8 cellular contexts compared by ENCODE assay signal in genomic region chrX:48802089-48802812, GRCh38. TPM values are rescaled to one million over a fixed set of nuclear protein-coding genes. Genes with fewer than 3 reads are reported as not detected.
DNase-seq lines count a peak whose midpoint lies in the region; ATAC-seq and TF ChIP-seq lines count a peak whose summit lies in the region.

No MANE protein-coding gene starts in this region.

- H3F3A ChIP-seq in SK-N-SH (replicated peaks; ENCODE audit: insufficient read depth): no peaks in the 10 kb centered on the region

- peak; percentile 34 for ATAC-seq in HG02588 (IDR thresholded peaks at IDR 0.05; ENCODE audit: unreplicated experiment)

- H3K9me3 ChIP-seq in SK-N-SH: no peaks in the 10 kb centered on the region
- no peaks in the 10 kb centered on the region for H3K9me3 ChIP-seq in right atrium auricular region

- in situ Hi-C loops in GM13976 (cut with MboI; ENCODE audit: low sequenced_read_pairs, unreplicated experiment): no loop called here

- peak overlapping the region; percentile 67 for H2AFZ ChIP-seq in SK-N-SH (ENCODE audit: low read depth)

- POLR2A ChIA-PET in SK-N-SH (lab: Yijun Ruan, JAX): interaction anchor here (0.6 to 2.1 kb wide), 2 partner anchors 65 to 177 kb away, joined by 3 to 8 read pairs; no protein-coding TSS in a partner anchor

- no peak for TF ChIP-seq EP300 in SK-N-SH (IDR thresholded peaks at IDR 0.05; ENCODE audit: borderline replicate concordance in 1 of 2, low read depth in 1 of 2, low read length in 1 of 2)

- WGBS in SK-N-SH (ENCODE audit: low lambda C conversion rate): 19% methylated on average over 31 of the region's 37 CpGs

- H3K36me3 ChIP-seq in SK-N-SH (replicated peaks in 1 of 2; ENCODE audit: control insufficient read depth in 1 of 2, insufficient read depth in 2 of 2, low read length in 1 of 2) (no peaks in the 10 kb centered on the region), right atrium auricular region (no peaks in the 10 kb centered on the region), rectal smooth muscle tissue (ENCODE audit: control insufficient read depth, insufficient read depth, low read length) (peaks cover 3% of the 10 kb centered on the region)

- CTCF ChIA-PET in SK-N-SH (lab: Yijun Ruan, JAX): interaction anchor here (1.0 kb wide), 1 partner anchor 171 kb away, joined by 3 read pairs; no protein-coding TSS in a partner anchor

- peak overlapping the region; percentile 89 for H3K9ac ChIP-seq in SK-N-SH
- H3K9ac ChIP-seq in rectal smooth muscle tissue (ENCODE audit: low read length): peak overlapping the region; percentile 80

- no peaks in the 10 kb centered on the region for H4K20me1 ChIP-seq in SK-N-SH (ENCODE audit: insufficient read depth)

- peaks cover 4 to 10% of the 10 kb centered on the region in 2 experiments; a peak in 1 of 4 replicates for H3K4me1 ChIP-seq in SK-N-SH (ENCODE audit: control insufficient read depth in 1 of 2, insufficient read depth in 2 of 2, low read depth in 1 of 2, low read length in 1 of 2)
- H3K4me1 ChIP-seq in right atrium auricular region: peaks cover 0 to 5% of the 10 kb centered on the region in 2 donors
- no peaks in the 10 kb centered on the region for H3K4me1 ChIP-seq in rectal smooth muscle tissue (ENCODE audit: control insufficient read depth, insufficient read depth, low read length)

- no peaks in the 10 kb centered on the region; the same call in 1 of the 2 replicates for H3K27me3 ChIP-seq in SK-N-SH (ENCODE audit: insufficient read depth)
- no peaks in the 10 kb centered on the region for H3K27me3 ChIP-seq in right atrium auricular region
- no peaks in the 10 kb centered on the region for H3K27me3 ChIP-seq in rectal smooth muscle tissue (ENCODE audit: control insufficient read depth, insufficient read depth, low read length)

- no peak for TF ChIP-seq RAD21 in SK-N-SH (IDR thresholded peaks at IDR 0.05; ENCODE audit: low read length)

- H3K9me2 ChIP-seq in SK-N-SH: no peaks in the 10 kb centered on the region

- H3K4me2 ChIP-seq in SK-N-SH: peak overlapping the region; percentile 68

- TF ChIP-seq CTCF in GM13976 (IDR thresholded peaks at IDR 0.05; ENCODE audit: borderline replicate concordance, control extremely low read depth, extremely low read depth, insufficient read depth, missing control alignments) (no peak), SK-N-SH (IDR thresholded peaks at IDR 0.05) (no peak), right atrium auricular region (IDR thresholded peaks at IDR 0.05) (no peak)

- H3K27ac ChIP-seq in SK-N-SH (ENCODE audit: low read depth in 2 of 2, low read length in 1 of 2) (peak overlapping the region; percentile 88 to 95), right atrium auricular region (peak overlapping the region; percentile 90 to 92), rectal smooth muscle tissue (ENCODE audit: low read depth, low read length) (peak overlapping the region; percentile 98)

- H3K79me2 ChIP-seq in SK-N-SH (ENCODE audit: insufficient read depth): no peaks in the 10 kb centered on the region

- H3K4me3 ChIP-seq in SK-N-SH (ENCODE audit: low read depth in 2 of 2, low read length in 1 of 2) (peak overlapping the region; percentile 56 to 82), right atrium auricular region (peak overlapping the region; percentile 47 to 60), rectal smooth muscle tissue (ENCODE audit: low read length) (peak overlapping the region; percentile 77)

- DNase-seq in GM13976 (ENCODE audit: low spot score) (peak; percentile 75), NAMALWA (ENCODE audit: low spot score) (peak; percentile 89), SK-N-SH (peak; percentile 72), amniotic stem cell (lab: John Stamatoyannopoulos, UW) (peak; percentile 31), right atrium auricular region (ENCODE audit: low spot score) (peak; percentile 84), middle frontal gyrus (ENCODE audit: extremely low spot score, low spot score) (no peak)

TF ChIP-seq in SK-N-SH, 30 proteins besides CTCF, POLR2A, EP300 and RAD21:
- TF ChIP-seq TEAD4 (IDR thresholded peaks at IDR 0.05; ENCODE audit: borderline replicate concordance, insufficient read depth) (no peak), POLR2AphosphoS5 (IDR thresholded peaks at IDR 0.05; ENCODE audit: low read depth, low read length) (peak; percentile 51; the same call in 1 of the 2 replicates)

RNA-seq across cellular contexts. Expression of gene HDAC6, which starts 0.4 kb away (rescaled TPM):
- polyA plus RNA-seq in SK-N-SH (2012; rRNA removed): 34.0 and 48.9 TPM in 2 replicates
- 12.3 and 13.5 TPM in 2 replicates for polyA plus RNA-seq in SK-N-SH (2012; cell fraction: cytosol; rRNA removed)
- 245 and 301 TPM in 2 replicates for polyA plus RNA-seq in SK-N-SH (2012; cell fraction: nucleus; rRNA removed)
- total RNA-seq in right atrium auricular region: 10 to 100 TPM; 27.1 to 30.4 TPM

RNA-seq across cellular contexts. Expression of gene GATA1, which starts 15.9 kb away (rescaled TPM):
- not detected in 2 replicates for polyA plus RNA-seq in SK-N-SH (2012; rRNA removed)
- not detected in 2 replicates for polyA plus RNA-seq in SK-N-SH (2012; cell fraction: cytosol; rRNA removed)
- polyA plus RNA-seq in SK-N-SH (2012; cell fraction: nucleus; rRNA removed): not detected in 2 replicates
- total RNA-seq in right atrium auricular region: under 1 TPM in 1 of 2 donors, not detected in 1; 0.20 TPM

RNA-seq across cellular contexts. Expression of gene ERAS, which starts 24.1 kb away (rescaled TPM):
- polyA plus RNA-seq in SK-N-SH (2012; rRNA removed): 0.03 and 0.06 TPM in 2 replicates
- not detected in 2 replicates for polyA plus RNA-seq in SK-N-SH (2012; cell fraction: cytosol; rRNA removed)
- polyA plus RNA-seq in SK-N-SH (2012; cell fraction: nucleus; rRNA removed): 0.97 and 2.0 TPM in 2 replicates
- not detected for total RNA-seq in right atrium auricular region

RNA-seq across cellular contexts. Expression of gene PCSK1N, which starts 33.2 kb away (rescaled TPM):
- 24.8 and 35.0 TPM in 2 replicates for polyA plus RNA-seq in SK-N-SH (2012; rRNA removed)
- 16.4 and 27.1 TPM in 2 replicates for polyA plus RNA-seq in SK-N-SH (2012; cell fraction: cytosol; rRNA removed)
- polyA plus RNA-seq in SK-N-SH (2012; cell fraction: nucleus; rRNA removed): 11.9 and 42.6 TPM in 2 replicates
- total RNA-seq in right atrium auricular region: 10 to 100 TPM in 1 of 2 donors, 1 to 10 TPM in 1; 4.3 to 12.5 TPM

RNA-seq across cellular contexts. Expression of gene GLOD5, which starts 40.7 kb away (rescaled TPM):
- polyA plus RNA-seq in SK-N-SH (2012; rRNA removed): not detected in 2 replicates
- not detected in 2 replicates for polyA plus RNA-seq in SK-N-SH (2012; cell fraction: cytosol; rRNA removed)
- polyA plus RNA-seq in SK-N-SH (2012; cell fraction: nucleus; rRNA removed): not detected in 2 replicates
- total RNA-seq in right atrium auricular region: not detected
